Comparison of ENCODE assay signal across 26 cellular contexts in the genomic region with DNA sequence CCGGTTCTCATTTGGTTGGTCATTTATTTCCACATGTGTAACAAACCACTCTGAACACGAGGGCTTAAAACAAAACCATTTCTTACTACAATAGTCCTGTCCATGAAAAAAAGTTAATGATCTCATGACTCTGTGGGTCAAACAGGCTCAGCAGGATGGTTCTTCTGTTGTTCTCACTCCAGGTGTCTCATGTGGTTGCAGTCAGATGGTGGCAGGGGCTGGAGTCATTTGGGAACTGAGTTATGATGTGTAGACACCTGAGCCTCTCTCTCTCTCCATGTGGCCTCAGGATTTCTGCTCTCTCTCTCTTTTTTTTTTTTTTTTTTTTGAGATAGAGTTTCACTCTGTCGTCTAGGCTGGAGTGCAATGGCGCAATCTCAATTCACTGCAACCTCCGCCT. TPM values are rescaled to one million over a fixed set of nuclear protein-coding genes. Genes with fewer than 3 reads are reported as not detected.
"Had no signal": no experiment of that assay in that cellular context is flagged by ENCODE, and none has a peak within 500 bp of the region (broad histone marks: within the 10 kb centered on the region; RNA-seq: fewer than 3 reads in every experiment).

No MANE protein-coding gene starts in this region.

- H3K4me3 ChIP-seq: ascending aorta, breast epithelium, coronary artery, dorsolateral prefrontal cortex, esophagus muscularis mucosa, gastroesophageal sphincter had no signal

- DNase-seq: activated CD4-positive, alpha-beta memory T cell treated with anti-CD3 and anti-CD28 coated beads for 36 hours; activated CD4-positive, alpha-beta T cell treated with anti-CD3 and anti-CD28 coated beads for 36 hours; activated CD4-positive, alpha-beta T cell treated with anti-CD3 and anti-CD28 coated beads, Interleukin-2, amount 10 ng/mL, durations not matched to agents 24 days and 14 days; activated CD4-positive, CD25-positive, alpha-beta regulatory T cell; activated CD4-positive, CD25-positive, alpha-beta regulatory T cell treated with anti-CD3 and anti-CD28 coated beads, Interleukin-2, amount 50 U/mL, for 72 hours; activated CD8-positive, alpha-beta memory T cell treated with anti-CD3 and anti-CD28 coated beads, Interleukin-2, amount 10 ng/mL, durations not matched to agents 7 days and 5 days; activated CD8-positive, alpha-beta memory T cell treated with anti-CD3 and anti-CD28 coated beads, Interleukin-2, amount 50 U/mL, for 4 hours; activated CD8-positive, alpha-beta T cell treated with anti-CD3 and anti-CD28 coated beads, Interleukin-2, amount 10 ng/mL, durations not matched to agents 7 days and 5 days; activated effector memory CD4-positive, alpha-beta T cell treated with anti-CD3 and anti-CD28 coated beads, Interleukin-2, amount 50 U/mL, for 16 hours; activated naive CD4-positive, alpha-beta T cell treated with anti-CD3 and anti-CD28 coated beads for 36 hours; activated naive CD8-positive, alpha-beta T cell treated with anti-CD3 and anti-CD28 coated beads for 36 hours; activated T-cell treated with anti-CD3 and anti-CD28 coated beads, Interleukin-2, amount 50 U/mL, for 1 hour; activated T-cell treated with anti-CD3 and anti-CD28 coated beads, Interleukin-2, amount 50 U/mL, for 48 hours; dorsolateral prefrontal cortex; effector memory CD4-positive, alpha-beta T cell; endodermal cell; erythroblast; foreskin keratinocyte; head of caudate nucleus; T-helper 2 cell had no signal

- H3K9me3 ChIP-seq: ascending aorta, breast epithelium, esophagus muscularis mucosa had no signal

- H3K27ac ChIP-seq: ascending aorta, breast epithelium, coronary artery, dorsolateral prefrontal cortex, esophagus muscularis mucosa, foreskin keratinocyte, gastroesophageal sphincter had no signal

- H3K36me3 ChIP-seq: ascending aorta, breast epithelium, esophagus muscularis mucosa, gastroesophageal sphincter had no signal

- H3K27me3 ChIP-seq: ascending aorta, breast epithelium had no signal

- H3K4me1 ChIP-seq: ascending aorta, breast epithelium, esophagus muscularis mucosa, foreskin keratinocyte had no signal

- ATAC-seq: activated CD4-positive, alpha-beta T cell treated with anti-CD3 and anti-CD28 coated beads for 36 hours; activated CD8-positive, alpha-beta memory T cell treated with anti-CD3 and anti-CD28 coated beads, Interleukin-2, amount 10 ng/mL, durations not matched to agents 7 days and 5 days; activated CD8-positive, alpha-beta T cell treated with anti-CD3 and anti-CD28 coated beads, Interleukin-2, amount 10 ng/mL, durations not matched to agents 7 days and 5 days; foreskin keratinocyte; gastroesophageal sphincter had no signal

RNA-seq across cellular contexts. Expression of a gene that starts 55.4 kb away (rescaled TPM):
- total RNA-seq: glomerular endothelial cell had no signal
